ENCODE assay signal across 7 cellular contexts in genomic region chr5:91311697-91312501, GRCh38.
DNase-seq lines count a peak whose midpoint lies in the region; ATAC-seq and TF ChIP-seq lines count a peak whose summit lies in the region.

No MANE protein-coding gene starts in this region.

- H3K79me1 ChIP-seq in mesendoderm (ENCODE audit: low read length), result no peaks in the 10 kb centered on the region

- CTCF ChIA-PET in activated CD4-positive, alpha-beta memory T cell treated with anti-CD3 and anti-CD28 coated beads for 36 hours (lab: Charles Lee), result interaction anchor here (1.1 to 3.7 kb wide), 4 partner anchors 31 to 132 kb away, joined by 3 to 17 read pairs (median 9); no protein-coding TSS in a partner anchor

- peak overlapping the region; percentile 35 for H2BK120ac ChIP-seq in mesendoderm (ENCODE audit: low read depth, low read length)

- no peak overlapping the region for H3K4ac ChIP-seq in mesendoderm (ENCODE audit: low read depth, low read length)

- no peaks in the 10 kb centered on the region for H3K36me3 ChIP-seq in mesendoderm (ENCODE audit: control insufficient read depth, insufficient read depth, low read length)

- TF ChIP-seq CTCF in dorsolateral prefrontal cortex (IDR thresholded peaks at IDR 0.05 in 54 of 56, conservative IDR thresholded peaks at IDR 0.05 in 2 of 56; ENCODE audit: low read depth in 1 of 56, partially characterized antibody in 56 of 56), result peak in 17 of 56 donors; percentile 7 to 43 (median 18)

- no peaks in the 10 kb centered on the region for H3K27me3 Mint-ChIP-seq in activated CD4-positive, alpha-beta memory T cell treated with anti-CD3 and anti-CD28 coated beads for 36 hours

- peak; percentile 96 for ATAC-seq in GM18508 (IDR thresholded peaks at IDR 0.05; ENCODE audit: insufficient read depth, unreplicated experiment)
- ATAC-seq in HG02759 (IDR thresholded peaks at IDR 0.05; ENCODE audit: unreplicated experiment), result peak; percentile 92

- no CpG with 5 or more reads among the region's 11 CpGs for WGBS in mesendoderm (ENCODE audit: extremely low coverage, insufficient coverage, low lambda C conversion rate)

- H3K9me3 Mint-ChIP-seq in activated CD4-positive, alpha-beta memory T cell treated with anti-CD3 and anti-CD28 coated beads for 36 hours, result no peaks in the 10 kb centered on the region

- H2BK15ac ChIP-seq in mesendoderm (replicated peaks; ENCODE audit: low read depth), result no peak overlapping the region

- H3K27ac ChIP-seq in dorsolateral prefrontal cortex (peak overlapping the region in 54 of 59 donors; percentile 2 to 85 (median 54)), mesendoderm (ENCODE audit: low read depth, low read length) (no peak overlapping the region)

- H3K36me3 Mint-ChIP-seq in activated CD4-positive, alpha-beta memory T cell treated with anti-CD3 and anti-CD28 coated beads for 36 hours, result peaks cover 2% of the 10 kb centered on the region

- intact Hi-C loops in activated CD4-positive, alpha-beta memory T cell treated with anti-CD3 and anti-CD28 coated beads for 36 hours (cut with micrococcal nuclease), result loop anchor here (1.0 to 10.0 kb wide), 4 partner anchors 47 to 142 kb away; no protein-coding TSS in a partner anchor
- intact Hi-C loops in dorsolateral prefrontal cortex (cut with DNase I), result no loop called here

- peak overlapping the region; percentile 20 for H3K18ac ChIP-seq in mesendoderm (ENCODE audit: low read length)

- H3K4me2 ChIP-seq in mesendoderm (ENCODE audit: low read length), result no peak overlapping the region

- H4K8ac ChIP-seq in mesendoderm (ENCODE audit: low read depth, low read length), result no peak overlapping the region

- H3K4me1 ChIP-seq in mesendoderm (ENCODE audit: control insufficient read depth, low read depth, low read length), result no peaks in the 10 kb centered on the region

- no peaks in the 10 kb centered on the region for H3K27me3 ChIP-seq in dorsolateral prefrontal cortex
- H3K27me3 ChIP-seq in mesendoderm (ENCODE audit: insufficient read depth, low read length, poor library complexity), result no peaks in the 10 kb centered on the region

- no peak overlapping the region for H2AK5ac ChIP-seq in mesendoderm (ENCODE audit: low read length)

- H3K4me3 Mint-ChIP-seq in activated CD4-positive, alpha-beta memory T cell treated with anti-CD3 and anti-CD28 coated beads for 36 hours, result peak overlapping the region; percentile 61

- no peak overlapping the region for H3K23ac ChIP-seq in mesendoderm (ENCODE audit: low read length)

- peak overlapping the region; percentile 95 for H3K27ac Mint-ChIP-seq in activated CD4-positive, alpha-beta memory T cell treated with anti-CD3 and anti-CD28 coated beads for 36 hours

- POLR2A ChIA-PET in activated CD4-positive, alpha-beta memory T cell treated with anti-CD3 and anti-CD28 coated beads for 36 hours (lab: Charles Lee), result interaction anchor here (0.6 to 5.0 kb wide), 8 partner anchors 11 to 72 kb away, joined by 3 to 49 read pairs (median 4); partner anchors contain the start of gene ARRDC3

- DNase-seq in NCI-H2196 treated with DMSO at 0.1 percent for 48 hours (lab: John Stamatoyannopoulos, UW; ENCODE audit: unreplicated experiment) (peak; percentile 39), dorsolateral prefrontal cortex (peak in 3 of 10 donors; percentile 17 to 38 (median 36)), mesendoderm (peak; percentile 71)
- peak; percentile 82 for DNase-seq in activated CD4-positive, alpha-beta memory T cell treated with anti-CD3 and anti-CD28 coated beads for 36 hours
- peak; percentile 37 for DNase-seq in stimulated activated CD8-positive, alpha-beta memory T cell treated with anti-CD3 and anti-CD28 coated beads, Interleukin-4, amount 100 ng/mL, for 24 hours (ENCODE audit: low read depth)

- H3K9ac ChIP-seq in mesendoderm (ENCODE audit: low read length), result peak overlapping the region; percentile 21

- H3K4me3 ChIP-seq in dorsolateral prefrontal cortex (peak overlapping the region in 1 of 59 donors; percentile 5), mesendoderm (ENCODE audit: low read length) (no peak overlapping the region)

- peaks cover 45% of the 10 kb centered on the region for H3K4me1 Mint-ChIP-seq in activated CD4-positive, alpha-beta memory T cell treated with anti-CD3 and anti-CD28 coated beads for 36 hours (ENCODE audit: low read depth)

- H2BK5ac ChIP-seq in mesendoderm (ENCODE audit: low read length), result no peak overlapping the region

- peak overlapping the region; percentile 70 for H3K56ac ChIP-seq in mesendoderm (ENCODE audit: low read length)

- no peak overlapping the region for H4K5ac ChIP-seq in mesendoderm (ENCODE audit: low read length)

- no peaks in the 10 kb centered on the region for H3K79me2 ChIP-seq in mesendoderm (ENCODE audit: control insufficient read depth, insufficient read depth, low read length)
